22 cellular contexts compared by ENCODE assay signal in the genomic region with DNA sequence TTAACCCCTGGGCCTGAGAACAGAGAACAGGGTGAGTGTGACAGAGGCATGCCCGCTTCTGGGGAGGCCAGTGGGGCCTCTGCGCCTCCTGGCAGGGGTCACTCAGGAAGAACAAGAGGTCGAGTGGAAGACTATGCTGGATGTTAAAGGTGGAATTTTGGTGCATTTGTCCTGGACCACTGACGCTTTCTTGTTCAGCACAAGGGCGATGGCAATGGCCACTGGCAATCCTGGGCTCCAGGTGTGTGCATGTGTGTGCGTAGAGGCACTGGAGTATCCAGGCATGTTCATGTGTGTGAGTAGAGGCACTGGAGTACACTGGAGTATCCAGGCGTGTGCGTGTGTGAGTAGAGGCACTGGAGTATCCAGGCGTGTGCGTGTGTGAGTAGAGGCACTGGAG. TPM values are rescaled to one million over a fixed set of nuclear protein-coding genes. Genes with fewer than 3 reads are reported as not detected.
"Had no signal": no experiment of that assay in that cellular context is flagged by ENCODE, and none has a peak within 500 bp of the region (broad histone marks: within the 10 kb centered on the region; RNA-seq: fewer than 3 reads in every experiment).

No MANE protein-coding gene starts in this region.

- H3K27ac Mint-ChIP-seq: activated CD4-positive, alpha-beta T cell treated with anti-CD3 and anti-CD28 coated beads, Interleukin-2, amount 10 ng/mL, durations not matched to agents 7 days and 5 days; activated T-cell treated with anti-CD3 and anti-CD28 coated beads, Interleukin-2, amount 50 U/mL, for 72 hours; brain; stimulated activated memory B cell treated with anti-CD40 and anti-IgM and Interleukin-4, amounts not matched to agents 10 μg/mL and 1 μg/mL and 100 μg/mL, for 72 hours had no signal

- H3K9me3 Mint-ChIP-seq: activated CD4-positive, alpha-beta T cell treated with anti-CD3 and anti-CD28 coated beads, Interleukin-2, amount 10 ng/mL, durations not matched to agents 7 days and 5 days; activated T-cell treated with anti-CD3 and anti-CD28 coated beads, Interleukin-2, amount 50 U/mL, for 72 hours; central memory CD8-positive, alpha-beta T cell; stimulated activated memory B cell treated with anti-CD40 and anti-IgM and Interleukin-4, amounts not matched to agents 10 μg/mL and 1 μg/mL and 100 μg/mL, for 72 hours had no signal

- ATAC-seq: left lung, psoas muscle had no signal

- H3K4me1 ChIP-seq: foreskin keratinocyte, left lung, psoas muscle, upper lobe of right lung had no signal

- H3K9me3 ChIP-seq: left lung, thoracic aorta, upper lobe of right lung had no signal

- H3K27me3 ChIP-seq: foreskin keratinocyte had no signal

- H3K27ac ChIP-seq: coronary artery, foreskin keratinocyte, left lung, psoas muscle, thoracic aorta, upper lobe of right lung had no signal

- DNase-seq: activated CD4-positive, alpha-beta T cell treated with anti-CD3 and anti-CD28 coated beads, Interleukin-2, amount 10 ng/mL, durations not matched to agents 7 days and 5 days; activated gamma-delta T cell treated with Interleukin-2 at 50 U/mL for 16 hours; activated T-cell treated with anti-CD3 and anti-CD28 coated beads, Interleukin-2, amount 50 U/mL, for 72 hours; foreskin keratinocyte; psoas muscle; small intestine; stimulated activated CD4-positive, alpha-beta T cell treated with anti-CD3 and anti-CD28 coated beads, Interleukin-4, amount 100 ng/mL, for 24 hours; T-helper 1 cell had no signal

- H3K4me3 Mint-ChIP-seq: activated CD4-positive, alpha-beta T cell treated with anti-CD3 and anti-CD28 coated beads, Interleukin-2, amount 10 ng/mL, durations not matched to agents 7 days and 5 days; activated T-cell treated with anti-CD3 and anti-CD28 coated beads, Interleukin-2, amount 50 U/mL, for 72 hours; brain; central memory CD8-positive, alpha-beta T cell; stimulated activated memory B cell treated with anti-CD40 and anti-IgM and Interleukin-4, amounts not matched to agents 10 μg/mL and 1 μg/mL and 100 μg/mL, for 72 hours had no signal

- H3K36me3 Mint-ChIP-seq: brain had no signal

- H3K36me3 ChIP-seq: left lung, thoracic aorta, upper lobe of right lung had no signal

- H3K4me1 Mint-ChIP-seq: activated CD4-positive, alpha-beta T cell treated with anti-CD3 and anti-CD28 coated beads, Interleukin-2, amount 10 ng/mL, durations not matched to agents 7 days and 5 days; brain; central memory CD8-positive, alpha-beta T cell; stimulated activated memory B cell treated with anti-CD40 and anti-IgM and Interleukin-4, amounts not matched to agents 10 μg/mL and 1 μg/mL and 100 μg/mL, for 72 hours had no signal

- H3K4me3 ChIP-seq: coronary artery, left lung, psoas muscle, thoracic aorta, upper lobe of right lung had no signal

RNA-seq across cellular contexts. Expression of gene NPBWR2, which starts 23.5 kb away (rescaled TPM):
- total RNA-seq: activated CD4-positive, alpha-beta T cell treated with anti-CD3 and anti-CD28 coated beads, Interleukin-2, amount 10 ng/mL, durations not matched to agents 7 days and 5 days; activated T-cell treated with anti-CD3 and anti-CD28 coated beads, Interleukin-2, amount 50 U/mL, for 72 hours; epithelial cell of proximal tubule; fibroblast of lung; foreskin keratinocyte; left lung; mononuclear cell; osteocyte; psoas muscle; right cardiac atrium; thoracic aorta; upper lobe of right lung had no signal
- polyA plus RNA-seq: fibroblast of lung, foreskin keratinocyte, keratinocyte, neural cell, psoas muscle, right cardiac atrium, small intestine had no signal

RNA-seq across cellular contexts. Expression of gene MYT1, which starts 33.4 kb away (rescaled TPM):
- total RNA-seq: activated CD4-positive, alpha-beta T cell treated with anti-CD3 and anti-CD28 coated beads, Interleukin-2, amount 10 ng/mL, durations not matched to agents 7 days and 5 days; epithelial cell of proximal tubule; fibroblast of lung; foreskin keratinocyte; left lung; mononuclear cell; osteocyte; psoas muscle; thoracic aorta had no signal
- polyA plus RNA-seq: fibroblast of lung, keratinocyte had no signal

RNA-seq across cellular contexts. Expression of gene LKAAEAR1, which starts 46.7 kb away (rescaled TPM):
- total RNA-seq: epithelial cell of proximal tubule, fibroblast of lung, foreskin keratinocyte, osteocyte, psoas muscle, thoracic aorta, upper lobe of right lung had no signal
- polyA plus RNA-seq: fibroblast of lung, keratinocyte, psoas muscle, small intestine had no signal
